20 cellular contexts compared by ENCODE assay signal in the genomic region with DNA sequence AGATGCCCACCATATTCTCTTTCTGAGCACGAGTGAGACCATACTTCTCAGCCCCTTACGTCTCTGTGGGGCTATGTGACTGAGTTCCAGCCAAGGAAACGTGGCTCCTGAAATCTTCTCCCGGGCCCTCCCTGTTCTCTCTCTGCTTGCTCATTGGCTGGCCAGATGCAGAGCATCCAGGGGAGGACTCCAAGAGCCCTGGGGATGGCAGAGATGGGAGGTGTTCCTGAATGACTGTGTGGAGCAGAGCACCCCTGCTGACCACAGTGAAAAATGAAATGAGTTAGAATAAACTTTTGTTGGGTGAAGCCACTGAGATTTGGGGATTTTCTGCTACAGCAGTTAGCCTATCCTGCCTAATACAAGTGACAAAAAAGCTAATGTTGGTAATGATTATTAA. TPM values are rescaled to one million over a fixed set of nuclear protein-coding genes. Genes with fewer than 3 reads are reported as not detected.
DNase-seq lines count a peak whose midpoint lies in the region; ATAC-seq, FAIRE-seq and TF ChIP-seq lines count a peak whose summit lies in the region.
"Had no signal": no experiment of that assay in that cellular context is flagged by ENCODE, and none has a peak within 500 bp of the region (broad histone marks: within the 10 kb centered on the region; RNA-seq: fewer than 3 reads in every experiment).

No MANE protein-coding gene starts in this region.

- no peak overlapping the region for H3K4me3 Mint-ChIP-seq in natural killer cell treated with Interleukin-12 subunit alpha and Interleukin-12 subunit beta and Interleukin-15 and Interleukin-18, amount 100 ng/mL, for 72 hours
- H3K4me3 Mint-ChIP-seq in natural killer cell = no peak overlapping the region
- H3K4me3 Mint-ChIP-seq in effector memory CD8-positive, alpha-beta T cell = peak overlapping the region in 1 of 2 donors; percentile 27

- no peaks in the 10 kb centered on the region for H3K9me3 ChIP-seq in SJSA1 (replicated peaks)
- H3K9me3 ChIP-seq: psoas muscle, suprapubic skin had no signal

- no peak for FAIRE-seq in urothelium cell line (lab: Jason Lieb, UNC)
- FAIRE-seq: small intestine, TTC549 had no signal

- no peak for TF ChIP-seq CTCF in natural killer cell (IDR thresholded peaks at IDR 0.05)

- no peak for ATAC-seq in natural killer cell treated with Interleukin-12 subunit alpha and Interleukin-12 subunit beta and Interleukin-15 and Interleukin-18, amount 100 ng/mL, for 72 hours
- ATAC-seq in natural killer cell (no peak), HG02884 (IDR thresholded peaks at IDR 0.05; ENCODE audit: unreplicated experiment) (no peak), GM21447 (IDR thresholded peaks at IDR 0.05; ENCODE audit: unreplicated experiment) (no peak)
- no peak for ATAC-seq in effector memory CD8-positive, alpha-beta T cell (replicated peaks)
- ATAC-seq: psoas muscle had no signal

- H3K36me3 ChIP-seq in SJSA1 = no peaks in the 10 kb centered on the region

- peak overlapping the region; percentile 13 to 49 for H3K27ac Mint-ChIP-seq in natural killer cell treated with Interleukin-12 subunit alpha and Interleukin-12 subunit beta and Interleukin-15 and Interleukin-18, amount 100 ng/mL, for 72 hours
- peak overlapping the region in 1 of 2 donors; percentile 53 for H3K27ac Mint-ChIP-seq in natural killer cell
- peak overlapping the region; percentile 75 to 89 for H3K27ac Mint-ChIP-seq in effector memory CD8-positive, alpha-beta T cell

- no peaks in the 10 kb centered on the region for H3K27me3 ChIP-seq in SJSA1 (replicated peaks)
- H3K27me3 ChIP-seq: suprapubic skin had no signal

- peaks cover 19% of the 10 kb centered on the region for H3K4me1 ChIP-seq in SJSA1 (replicated peaks)
- H3K4me1 ChIP-seq: psoas muscle had no signal

- no peaks in the 10 kb centered on the region for H3K9me3 Mint-ChIP-seq in natural killer cell treated with Interleukin-12 subunit alpha and Interleukin-12 subunit beta and Interleukin-15 and Interleukin-18, amount 100 ng/mL, for 72 hours
- H3K9me3 Mint-ChIP-seq in natural killer cell = no peaks in the 10 kb centered on the region
- H3K9me3 Mint-ChIP-seq in effector memory CD8-positive, alpha-beta T cell = no peaks in the 10 kb centered on the region
- H3K9me3 Mint-ChIP-seq: activated T-helper 2 cell treated with anti-CD3 and anti-CD28 coated beads, Interferon-gamma antibody, Interleukin-2, Interleukin-4, amounts not matched to agents 10 μg/mL and 5 μg/mL and 100 μg/mL, durations not matched to agents 14 hours and 24 hours and 36 hours had no signal

- H3K4me1 Mint-ChIP-seq in natural killer cell treated with Interleukin-12 subunit alpha and Interleukin-12 subunit beta and Interleukin-15 and Interleukin-18, amount 100 ng/mL, for 72 hours (ENCODE audit: low read depth in 2 of 2) = peaks cover 39 to 51% of the 10 kb centered on the region in 2 donors
- peaks cover 53 to 63% of the 10 kb centered on the region in 2 donors for H3K4me1 Mint-ChIP-seq in natural killer cell
- H3K4me1 Mint-ChIP-seq in effector memory CD8-positive, alpha-beta T cell (ENCODE audit: low read depth in 2 of 2) = peaks cover 50 to 74% of the 10 kb centered on the region in 2 donors

- no peak for DNase-seq in natural killer cell treated with Interleukin-12 subunit alpha and Interleukin-12 subunit beta and Interleukin-15 and Interleukin-18, amount 100 ng/mL, for 72 hours (ENCODE audit: low spot score)
- no peak for DNase-seq in natural killer cell
- DNase-seq in SJSA1 (ENCODE audit: low read depth in 1 of 2, low spot score in 2 of 2) = no peak
- DNase-seq in effector memory CD8-positive, alpha-beta T cell = no peak
- DNase-seq in urothelium cell line (ENCODE audit: low spot score) = peak; percentile 9
- no peak for DNase-seq in effector CD8-positive, alpha-beta T cell (lab: John Stamatoyannopoulos, UW)
- DNase-seq: Calu3; effector memory CD4-positive, alpha-beta T cell; hypothalamus; Karpas-422; mesendoderm; psoas muscle; stimulated activated CD4-positive, alpha-beta T cell treated with anti-CD3 and anti-CD28 coated beads, Interleukin-4, amount 100 ng/mL, for 24 hours had no signal

- no peaks in the 10 kb centered on the region for H3K27me3 Mint-ChIP-seq in natural killer cell treated with Interleukin-12 subunit alpha and Interleukin-12 subunit beta and Interleukin-15 and Interleukin-18, amount 100 ng/mL, for 72 hours
- no peaks in the 10 kb centered on the region for H3K27me3 Mint-ChIP-seq in natural killer cell (ENCODE audit: low read depth in 2 of 2)
- no peaks in the 10 kb centered on the region for H3K27me3 Mint-ChIP-seq in effector memory CD8-positive, alpha-beta T cell

- H3K36me3 Mint-ChIP-seq in natural killer cell treated with Interleukin-12 subunit alpha and Interleukin-12 subunit beta and Interleukin-15 and Interleukin-18, amount 100 ng/mL, for 72 hours = peaks cover 8% of the 10 kb centered on the region
- peaks cover 7% of the 10 kb centered on the region for H3K36me3 Mint-ChIP-seq in natural killer cell
- peaks cover 30% of the 10 kb centered on the region for H3K36me3 Mint-ChIP-seq in effector memory CD8-positive, alpha-beta T cell (ENCODE audit: insufficient read depth)

- no peak overlapping the region for H3K4me3 ChIP-seq in SJSA1
- H3K4me3 ChIP-seq: psoas muscle, suprapubic skin had no signal

- intact Hi-C loops in natural killer cell (cut with micrococcal nuclease) = no loop called here

- H3K27ac ChIP-seq in SJSA1 = peak overlapping the region; percentile 52; the same call in 1 of the 2 replicates
- H3K27ac ChIP-seq: psoas muscle, suprapubic skin had no signal

RNA-seq across cellular contexts. Expression of gene KIAA0040, which starts 23.8 kb away (rescaled TPM):
- total RNA-seq in natural killer cell treated with Interleukin-12 subunit alpha and Interleukin-12 subunit beta and Interleukin-15 and Interleukin-18, amount 100 ng/mL, for 72 hours = 10 to 100 TPM; 11.2 to 19.3 TPM
- total RNA-seq in natural killer cell = 10 to 100 TPM; 18.0 to 21.2 (median 19.4) TPM
- 4.0 and 14.5 TPM in 2 replicates for total RNA-seq in SJSA1 (2014; rRNA removed; shearing (Covaris generic))
- total RNA-seq: G401 had no signal
